8 cellular contexts compared by ENCODE assay signal in genomic region chr2:201618744-201619654, GRCh38. TPM values are rescaled to one million over a fixed set of nuclear protein-coding genes. Genes with fewer than 3 reads are reported as not detected.
DNase-seq lines count a peak whose midpoint lies in the region; ATAC-seq, FAIRE-seq and TF ChIP-seq lines count a peak whose summit lies in the region.
"Had no signal": no experiment of that assay in that cellular context is flagged by ENCODE, and none has a peak within 500 bp of the region (broad histone marks: within the 10 kb centered on the region; RNA-seq: fewer than 3 reads in every experiment).

No MANE protein-coding gene starts in this region.

- TF ChIP-seq CTCF in IMR-90 (conservative IDR thresholded peaks at IDR 0.05; ENCODE audit: low read depth, low read length): peak; percentile 42
- TF ChIP-seq CTCF in body of pancreas (IDR thresholded peaks at IDR 0.05): peak in 6 of 7 experiments; percentile 14 to 53 (median 41)
- peak; percentile 32 for TF ChIP-seq CTCF in kidney (IDR thresholded peaks at IDR 0.05; ENCODE audit: borderline replicate concordance, extremely low read depth, insufficient read depth)
- peak; percentile 32 for TF ChIP-seq CTCF in thoracic aorta (IDR thresholded peaks at IDR 0.05)

- peak overlapping the region in 1 of 2 experiments; percentile 89; a peak in 2 of 4 replicates for H4K8ac ChIP-seq in IMR-90 (ENCODE audit: low read depth in 2 of 2, low read length in 2 of 2)

- in situ Hi-C loops in IMR-90 (cut with MboI; ENCODE audit: low sequenced_read_pairs): loop anchor here (25.0 kb wide), 1 partner anchor 382 kb away; no protein-coding TSS in a partner anchor

- 43% methylated on average over 26 of the region's 39 CpGs; no CpG with 5 or more reads in 1 of the 2 experiments for WGBS in IMR-90 (ENCODE audit: extremely low coverage in 2 of 2, insufficient read length in 1 of 2), 2 experiments
- WGBS in body of pancreas, 2 donors: 39 to 41% methylated on average over 35 to 39 of the region's 39 CpGs

- H3K27me3 ChIP-seq in IMR-90 (ENCODE audit: control insufficient read depth, insufficient read depth, low read length) (no peaks in the 10 kb centered on the region), body of pancreas (no peaks in the 10 kb centered on the region), thoracic aorta (replicated peaks; ENCODE audit: insufficient read depth) (no peaks in the 10 kb centered on the region)
- H3K27me3 ChIP-seq: neutrophil had no signal

- peak overlapping the region; percentile 48; the same call in 1 of the 2 replicates for H3K4ac ChIP-seq in IMR-90 (ENCODE audit: low read depth, low read length)

- H2AK5ac ChIP-seq in IMR-90 (ENCODE audit: low read depth, low read length): no peak overlapping the region

- TF ChIP-seq POLR2A in IMR-90 (IDR thresholded peaks at IDR 0.05; ENCODE audit: low read depth, low read length) (no peak), body of pancreas (IDR thresholded peaks at IDR 0.05) (no peak)

- no peak overlapping the region for H2BK5ac ChIP-seq in IMR-90 (ENCODE audit: low read depth, low read length, poor library complexity, severe bottlenecking)

- no peak overlapping the region for H3K23ac ChIP-seq in IMR-90 (ENCODE audit: low read depth, low read length)

- H2AFZ ChIP-seq in IMR-90 (replicated peaks; ENCODE audit: low read length, poor library complexity): peak overlapping the region; percentile 92

- CTCF ChIA-PET in IMR-90 (lab: Yijun Ruan, JAX): no interaction called here

- no peaks in the 10 kb centered on the region for H4K20me1 ChIP-seq in IMR-90 (ENCODE audit: insufficient read depth, low read length)

- no peak overlapping the region for H3K4me3 ChIP-seq in IMR-90 (ENCODE audit: insufficient read depth, low read depth, low read length)
- no peak overlapping the region for H3K4me3 ChIP-seq in body of pancreas
- H3K4me3 ChIP-seq in kidney (ENCODE audit: low read length in 2 of 2): peak overlapping the region in 1 of 2 donors; percentile 29
- H3K4me3 ChIP-seq in thoracic aorta: peak overlapping the region; percentile 57

- dilution Hi-C loops in IMR-90 (cut with HindIII; ENCODE audit: low sequenced_read_pairs, unreplicated experiment): no loop called here

- TF ChIP-seq RAD21 in IMR-90 (IDR thresholded peaks at IDR 0.05; ENCODE audit: low read length): peak; percentile 56

- no peak for FAIRE-seq in kidney (lab: Jason Lieb, UNC)

- 0 out of 2 replicates have a peak overlapping the region, but pooled peaks have one; percentile 29 for H3K4me2 ChIP-seq in IMR-90 (ENCODE audit: low read depth, low read length)

- H3K79me1 ChIP-seq in IMR-90 (ENCODE audit: low read depth in 1 of 2, low read length in 2 of 2): no peaks in the 10 kb centered on the region

- H3K9me3 ChIP-seq in IMR-90 (ENCODE audit: control insufficient read depth, insufficient read depth, low read length) (no peaks in the 10 kb centered on the region), body of pancreas (no peaks in the 10 kb centered on the region), kidney (ENCODE audit: control insufficient read depth in 1 of 2, low read length in 2 of 2) (no peaks in the 10 kb centered on the region), thoracic aorta (no peaks in the 10 kb centered on the region)
- H3K9me3 ChIP-seq: neutrophil had no signal

- peak; percentile 96 for ATAC-seq in IMR-90 (ENCODE audit: low read depth)
- peak; percentile 71 for ATAC-seq in body of pancreas
- ATAC-seq in thoracic aorta (ENCODE audit: insufficient number of reproducible peaks, low FRiP score, low read depth): peak; percentile 55
- ATAC-seq in GM19463 (IDR thresholded peaks at IDR 0.05; ENCODE audit: unreplicated experiment): no peak
- ATAC-seq in GM21825 (IDR thresholded peaks at IDR 0.05; ENCODE audit: unreplicated experiment): no peak
- no peak for ATAC-seq in GM21717 (IDR thresholded peaks at IDR 0.05; ENCODE audit: unreplicated experiment)

- 0 out of 2 replicates have a peak overlapping the region, but pooled peaks have one; percentile 10 for H2BK20ac ChIP-seq in IMR-90 (ENCODE audit: low read depth, low read length)

- DNase-seq in IMR-90 (peak; percentile 50), body of pancreas (peak; percentile 62 to 77 (median 66)), kidney (peak; percentile 89), thoracic aorta (ENCODE audit: low spot score) (peak; percentile 17)

- peak overlapping the region; percentile 51 for H4K91ac ChIP-seq in IMR-90 (ENCODE audit: insufficient read depth, low read depth, low read length)

- H3K9ac ChIP-seq in IMR-90 (ENCODE audit: low read depth, low read length) (no peak overlapping the region), kidney (ENCODE audit: low read length in 2 of 2) (no peak overlapping the region)

- H3K36me3 ChIP-seq in IMR-90 (ENCODE audit: control insufficient read depth, insufficient read depth, low read length) (peaks cover 5% of the 10 kb centered on the region), body of pancreas (replicated peaks in 1 of 2; ENCODE audit: insufficient read depth in 1 of 2, low read depth in 2 of 2) (no peaks in the 10 kb centered on the region), kidney (ENCODE audit: control insufficient read depth in 1 of 2, insufficient read depth in 2 of 2, low read length in 2 of 2) (no peaks in the 10 kb centered on the region), thoracic aorta (peaks cover 6% of the 10 kb centered on the region)
- H3K36me3 ChIP-seq: neutrophil had no signal

- no peak overlapping the region for H2BK15ac ChIP-seq in IMR-90 (ENCODE audit: low read depth, low read length)

- POLR2A ChIA-PET in IMR-90 (lab: Charles Lee; ENCODE audit: unreplicated experiment): interaction anchor here (1.0 kb wide), 1 partner anchor 10 kb away, joined by 11 read pairs; no protein-coding TSS in a partner anchor

- peak overlapping the region; percentile 28 for H4K5ac ChIP-seq in IMR-90 (ENCODE audit: low read depth, low read length)

- intact Hi-C loops in IMR-90 (cut with micrococcal nuclease): loop anchor here (1.0 to 2.0 kb wide), 2 partner anchors 167 to 386 kb away; no protein-coding TSS in a partner anchor
- intact Hi-C loops in body of pancreas (cut with DNase I): no loop called here
- intact Hi-C loops in kidney (cut with DNase I): no loop called here

- H3K9me1 ChIP-seq in IMR-90 (ENCODE audit: insufficient read depth, low read length): 0 out of 2 replicates have a peak, but pooled peaks cover 2% of the 10 kb centered on the region

- H3K18ac ChIP-seq in IMR-90 (ENCODE audit: low read depth, low read length): no peak overlapping the region

- H3K14ac ChIP-seq in IMR-90 (replicated peaks; ENCODE audit: low read depth, low read length): 0 out of 2 replicates have a peak overlapping the region, but pooled peaks have one; percentile 25

- no peaks in the 10 kb centered on the region for H3K4me1 ChIP-seq in IMR-90 (ENCODE audit: control insufficient read depth, insufficient read depth, low read length)
- no peaks in the 10 kb centered on the region for H3K4me1 ChIP-seq in body of pancreas
- H3K4me1 ChIP-seq in kidney (ENCODE audit: control insufficient read depth in 1 of 2, insufficient read depth in 1 of 2, low read depth in 1 of 2, low read length in 2 of 2): no peaks in the 10 kb centered on the region
- peaks cover 0 to 7% of the 10 kb centered on the region in 2 donors for H3K4me1 ChIP-seq in thoracic aorta (ENCODE audit: control insufficient read depth in 1 of 2, low read depth in 2 of 2)

- H3K56ac ChIP-seq in IMR-90 (ENCODE audit: extremely low read depth, insufficient read depth, low read length): no peak overlapping the region; the same call in 1 of the 2 replicates

- peak overlapping the region; percentile 79 for H2AK9ac ChIP-seq in IMR-90 (replicated peaks; ENCODE audit: low read depth, low read length, poor library complexity)

- H3K27ac ChIP-seq in IMR-90 (ENCODE audit: insufficient read depth, low read length) (no peak overlapping the region), body of pancreas (no peak overlapping the region), kidney (ENCODE audit: low read depth in 2 of 2, low read length in 2 of 2) (no peak overlapping the region), thoracic aorta (no peak overlapping the region)
- H3K27ac ChIP-seq: neutrophil had no signal

- peak overlapping the region; percentile 14 for H2BK120ac ChIP-seq in IMR-90 (ENCODE audit: low read depth, low read length)

- no TSS peak for BruUV-seq in IMR-90 (replicated peaks; lab: Mats Ljungman, UMichigan)

TF ChIP-seq in IMR-90, 13 proteins besides CTCF, POLR2A, EP300 and RAD21:
- TF ChIP-seq, protein P1, sequence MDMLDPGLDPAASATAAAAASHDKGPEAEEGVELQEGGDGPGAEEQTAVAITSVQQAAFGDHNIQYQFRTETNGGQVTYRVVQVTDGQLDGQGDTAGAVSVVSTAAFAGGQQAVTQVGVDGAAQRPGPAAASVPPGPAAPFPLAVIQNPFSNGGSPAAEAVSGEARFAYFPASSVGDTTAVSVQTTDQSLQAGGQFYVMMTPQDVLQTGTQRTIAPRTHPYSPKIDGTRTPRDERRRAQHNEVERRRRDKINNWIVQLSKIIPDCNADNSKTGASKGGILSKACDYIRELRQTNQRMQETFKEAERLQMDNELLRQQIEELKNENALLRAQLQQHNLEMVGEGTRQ (IDR thresholded peaks at IDR 0.05; ENCODE audit: low read depth, low read length): no peak
- TF ChIP-seq RFX5 (IDR thresholded peaks at IDR 0.05; ENCODE audit: low read depth, low read length): no peak
- TF ChIP-seq MXI1 (IDR thresholded peaks at IDR 0.05; ENCODE audit: borderline replicate concordance, low read depth, low read length): peak; percentile 49; the same call in 1 of the 2 replicates
- TF ChIP-seq SMC3 (IDR thresholded peaks at IDR 0.05; ENCODE audit: low read depth, low read length): peak; percentile 36; the same call in 1 of the 2 replicates

RNA-seq across cellular contexts. Expression of gene TMEM237, which starts 24.3 kb away (rescaled TPM):
- 46.9 and 58.8 TPM in 2 replicates for total RNA-seq in IMR-90 (2012; rRNA removed)
- 27.8 and 29.4 TPM in 2 replicates for polyA plus RNA-seq in IMR-90 (2012; rRNA removed)
- 13.0 and 22.9 TPM in 2 replicates for polyA plus RNA-seq in IMR-90 (2012; cell fraction: cytosol; rRNA removed)
- 4.8 and 31.4 TPM in 2 replicates for polyA plus RNA-seq in IMR-90 (2012; cell fraction: nucleus; rRNA removed; ENCODE audit: low replicate concordance)
- total RNA-seq in body of pancreas: 10 to 100 TPM in 1 of 2 donors, 1 to 10 TPM in 1; 9.3 to 10.5 TPM
- 14.9 TPM for total RNA-seq in kidney
- 10.7 TPM for polyA plus RNA-seq in kidney (ENCODE audit: insufficient read depth, low read depth, low replicate concordance)
- 10 to 100 TPM; 43.2 to 45.6 TPM for total RNA-seq in thoracic aorta

Comparison
In these comparisons a context has a peak if more than half of its experiments do, and no peak if none do; other contexts are left out.
1. ATAC-seq: peak in IMR-90 (single experiment), body of pancreas (single experiment) and thoracic aorta (single experiment); none in GM19463 (single experiment), GM21825 (single experiment) and GM21717 (single experiment).
2. DNase-seq: peak in every context shown above with its lines; median percentile 89 in kidney; 66 in body of pancreas; 50 in IMR-90; 17 in thoracic aorta.
3. Peak in every context shown above with its lines, with median percentiles within 50 percentile points of each other: CTCF ChIP-seq.